12 cellular contexts compared by ENCODE assay signal in the genomic region with DNA sequence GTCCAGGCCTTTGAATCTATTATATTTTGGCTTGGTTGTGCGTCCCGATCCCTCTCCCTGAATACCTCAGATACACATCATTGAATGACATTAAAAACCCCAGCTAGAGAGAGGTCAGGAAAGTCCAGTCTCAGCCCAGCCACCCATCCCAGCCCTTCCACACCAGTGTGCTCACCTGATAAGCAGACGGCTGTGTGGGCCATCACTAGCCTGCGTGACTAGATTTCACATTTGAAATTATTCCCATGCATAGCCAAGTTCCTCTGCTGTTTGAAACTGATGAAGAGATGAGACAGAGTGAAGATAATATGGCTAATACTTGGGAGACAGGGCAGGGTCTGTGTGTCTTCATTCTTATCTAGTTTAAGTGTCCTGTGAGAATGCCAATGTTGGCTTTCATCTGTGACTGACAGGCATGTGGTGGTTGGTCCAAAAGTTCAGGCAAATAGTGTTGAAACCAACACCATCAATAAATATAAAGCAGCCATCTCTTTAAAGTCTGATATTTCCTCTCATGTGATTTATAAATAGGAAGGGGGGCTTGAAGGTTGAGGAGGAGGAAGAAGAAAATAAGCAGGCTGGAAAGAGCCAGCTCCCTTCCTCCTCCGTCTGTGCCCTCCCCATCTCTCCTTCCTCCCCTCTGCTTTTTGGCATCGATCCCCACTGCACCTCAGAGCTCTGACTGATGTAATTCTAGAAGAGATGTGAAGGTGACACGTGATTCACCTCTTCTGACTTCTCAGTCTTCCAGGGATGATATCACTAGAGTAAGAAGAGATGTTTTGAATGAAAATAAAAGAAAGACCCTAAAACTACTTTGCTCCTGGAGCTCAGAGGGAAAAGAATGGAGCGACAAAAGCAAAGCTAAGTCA. TPM values are rescaled to one million over a fixed set of nuclear protein-coding genes. Genes with fewer than 3 reads are reported as not detected.
DNase-seq lines count a peak whose midpoint lies in the region; ATAC-seq and TF ChIP-seq lines count a peak whose summit lies in the region.
"Had no signal": no experiment of that assay in that cellular context is flagged by ENCODE, and none has a peak within 500 bp of the region (broad histone marks: within the 10 kb centered on the region; RNA-seq: fewer than 3 reads in every experiment).

No MANE protein-coding gene starts in this region.

- no peak for TF ChIP-seq CTCF in astrocyte of the spinal cord (IDR thresholded peaks at IDR 0.05; ENCODE audit: low read depth, low read length)
- TF ChIP-seq CTCF in parathyroid adenoma (IDR thresholded peaks at IDR 0.05) = no peak

- no peaks in the 10 kb centered on the region for H3K9me3 ChIP-seq in parathyroid adenoma (ENCODE audit: control insufficient read depth, low read length)

- H2AFZ ChIP-seq in parathyroid adenoma = peak overlapping the region; percentile 17

- intact Hi-C loops in Right ventricle myocardium superior (cut with DNase I) = no loop called here

- H3K36me3 Mint-ChIP-seq in activated naive CD4-positive, alpha-beta T cell treated with anti-CD3 and anti-CD28 coated beads, Interleukin-2, amount 50 U/mL, for 72 hours = peaks cover 5 to 6% of the 10 kb centered on the region in 2 donors
- H3K36me3 Mint-ChIP-seq: activated naive CD8-positive, alpha-beta T cell treated with anti-CD3 and anti-CD28 coated beads, Interleukin-2, amount 10 ng/mL, durations not matched to agents 7 days and 5 days had no signal

- DNase-seq in Daoy (ENCODE audit: low read depth) (peak; percentile 67), NCI-H128 (lab: John Stamatoyannopoulos, UW; ENCODE audit: unreplicated experiment) (peak; percentile 47), astrocyte of the spinal cord (ENCODE audit: low read depth, low spot score) (peak; percentile 34), HUDEP-2 (lab: John Stamatoyannopoulos, UW; ENCODE audit: unreplicated experiment in 76 of 76) (no peak), Right ventricle myocardium superior (no peak)
- no peak for DNase-seq in activated naive CD4-positive, alpha-beta T cell treated with anti-CD3 and anti-CD28 coated beads, Interleukin-2, amount 50 U/mL, for 72 hours (ENCODE audit: low spot score in 2 of 2)
- DNase-seq: activated CD4-positive, alpha-beta T cell treated with anti-CD3 and anti-CD28 coated beads for 36 hours; activated naive CD8-positive, alpha-beta T cell treated with anti-CD3 and anti-CD28 coated beads, Interleukin-2, amount 10 ng/mL, durations not matched to agents 7 days and 5 days had no signal

- H3K4me2 ChIP-seq in parathyroid adenoma (ENCODE audit: low read length) = peak overlapping the region; percentile 55

- H3K27ac ChIP-seq in parathyroid adenoma = peak overlapping the region; percentile 38

- peaks cover 19% of the 10 kb centered on the region for H3K4me1 ChIP-seq in parathyroid adenoma

- ATAC-seq in HG03039 (IDR thresholded peaks at IDR 0.05; ENCODE audit: unreplicated experiment) (no peak), Right ventricle myocardium superior (ENCODE audit: poor library complexity) (no peak)
- ATAC-seq in activated naive CD4-positive, alpha-beta T cell treated with anti-CD3 and anti-CD28 coated beads, Interleukin-2, amount 50 U/mL, for 72 hours = no peak
- ATAC-seq: activated CD4-positive, alpha-beta T cell treated with anti-CD3 and anti-CD28 coated beads for 36 hours; esophagus mucosa had no signal

- no peaks in the 10 kb centered on the region for H3K79me2 ChIP-seq in parathyroid adenoma

- no peaks in the 10 kb centered on the region for H3K27me3 ChIP-seq in parathyroid adenoma (ENCODE audit: control insufficient read depth, insufficient read depth, low read length)

- H3K4me3 ChIP-seq in astrocyte of the spinal cord (ENCODE audit: low read depth, low read length) (no peak overlapping the region), parathyroid adenoma (ENCODE audit: low read depth, low read length) (peak overlapping the region; percentile 11)
- H3K4me3 ChIP-seq: lung had no signal

- in situ Hi-C loops in astrocyte of the spinal cord (cut with HindIII; ENCODE audit: low sequenced_read_pairs) = no loop called here

- H3K36me3 ChIP-seq in parathyroid adenoma (ENCODE audit: control insufficient read depth, insufficient read depth, low read length) = no peaks in the 10 kb centered on the region

- no peak overlapping the region for H3K27ac Mint-ChIP-seq in activated naive CD4-positive, alpha-beta T cell treated with anti-CD3 and anti-CD28 coated beads, Interleukin-2, amount 50 U/mL, for 72 hours
- H3K27ac Mint-ChIP-seq: activated CD4-positive, alpha-beta T cell treated with anti-CD3 and anti-CD28 coated beads for 36 hours; activated naive CD8-positive, alpha-beta T cell treated with anti-CD3 and anti-CD28 coated beads, Interleukin-2, amount 10 ng/mL, durations not matched to agents 7 days and 5 days had no signal

- no peak overlapping the region for H3K9ac ChIP-seq in parathyroid adenoma

- no peaks in the 10 kb centered on the region for H3K9me3 Mint-ChIP-seq in activated naive CD4-positive, alpha-beta T cell treated with anti-CD3 and anti-CD28 coated beads, Interleukin-2, amount 50 U/mL, for 72 hours
- H3K9me3 Mint-ChIP-seq: activated naive CD8-positive, alpha-beta T cell treated with anti-CD3 and anti-CD28 coated beads, Interleukin-2, amount 10 ng/mL, durations not matched to agents 7 days and 5 days had no signal

RNA-seq across cellular contexts. Expression of gene FAM43A, which starts 5.1 kb away (rescaled TPM):
- total RNA-seq in Daoy (2014; rRNA removed; shearing (Covaris generic)) = 69.2 and 82.0 TPM in 2 replicates
- total RNA-seq in Right ventricle myocardium superior = 16.6 TPM
- total RNA-seq in activated naive CD4-positive, alpha-beta T cell treated with anti-CD3 and anti-CD28 coated beads, Interleukin-2, amount 50 U/mL, for 72 hours = 1 to 10 TPM; 3.5 to 6.8 TPM

RNA-seq across cellular contexts. Expression of gene LSG1, which starts 18.7 kb away (rescaled TPM):
- total RNA-seq in Daoy (2014; rRNA removed; shearing (Covaris generic)) = 78.6 and 99.5 TPM in 2 replicates
- 21.0 TPM for total RNA-seq in Right ventricle myocardium superior
- 10 to 100 TPM; 40.0 to 42.9 TPM for total RNA-seq in activated naive CD4-positive, alpha-beta T cell treated with anti-CD3 and anti-CD28 coated beads, Interleukin-2, amount 50 U/mL, for 72 hours

RNA-seq across cellular contexts. Expression of gene TMEM44, which starts 57.5 kb away (rescaled TPM):
- 8.8 and 12.9 TPM in 2 replicates for total RNA-seq in Daoy (2014; rRNA removed; shearing (Covaris generic))
- total RNA-seq in Right ventricle myocardium superior = 3.6 TPM
- total RNA-seq in activated naive CD4-positive, alpha-beta T cell treated with anti-CD3 and anti-CD28 coated beads, Interleukin-2, amount 50 U/mL, for 72 hours = 10 to 100 TPM in 1 of 2 donors, 1 to 10 TPM in 1; 1.6 to 10.7 TPM

Comparison
In these comparisons a context has a peak if more than half of its experiments do, and no peak if none do; other contexts are left out.
1. DNase-seq: peak in Daoy (single experiment), NCI-H128 (single experiment) and astrocyte of the spinal cord (single experiment); none in HUDEP-2 (0 of 76), Right ventricle myocardium superior (single experiment) and activated naive CD4-positive, alpha-beta T cell treated with anti-CD3 and anti-CD28 coated beads, Interleukin-2, amount 50 U/mL, for 72 hours (0 of 2).